In genomic region chr1:179955731-179956130, GRCh38 we compare ENCODE assay signal across 8 cellular contexts. TPM values are rescaled to one million over a fixed set of nuclear protein-coding genes. Genes with fewer than 3 reads are reported as not detected.
DNase-seq lines count a peak whose midpoint lies in the region; ATAC-seq and TF ChIP-seq lines count a peak whose summit lies in the region.

No MANE protein-coding gene starts in this region.

- no peak for DNase-seq in CD14-positive monocyte (ENCODE audit: low spot score)
- DNase-seq in MM.1S = no peak
- DNase-seq in cardiac fibroblast (ENCODE audit: low read depth in 2 of 2) = no peak
- DNase-seq in naive thymus-derived CD8-positive, alpha-beta T cell = no peak
- DNase-seq in RPMI8226 = no peak
- DNase-seq in pons (ENCODE audit: low spot score) = no peak
- no peak for DNase-seq in NCI-H1105 (lab: John Stamatoyannopoulos, UW)

- peak overlapping the region; percentile 94 to 99 (median 97) for H3K27ac Mint-ChIP-seq in CD14-positive monocyte
- H3K27ac Mint-ChIP-seq in naive thymus-derived CD8-positive, alpha-beta T cell = peak overlapping the region; percentile 61 to 98 (median 93)

- peaks cover 3 to 4% of the 10 kb centered on the region in 2 donors for H3K36me3 Mint-ChIP-seq in CD14-positive monocyte
- H3K36me3 Mint-ChIP-seq in naive thymus-derived CD8-positive, alpha-beta T cell = no peaks in the 10 kb centered on the region

- intact Hi-C loops in CD14-positive monocyte (cut with micrococcal nuclease) = loop anchor here in 1 of 2 donors (2.0 kb wide), 1 partner anchor 73 kb away; the partner anchor contains the start of gene TOR1AIP1

- H3K4me1 Mint-ChIP-seq in CD14-positive monocyte = peaks cover 54% of the 10 kb centered on the region
- H3K4me1 Mint-ChIP-seq in naive thymus-derived CD8-positive, alpha-beta T cell = peaks cover 20 to 77% (median 61%) of the 10 kb centered on the region in 4 donors

- POLR2A ChIA-PET in naive thymus-derived CD8-positive, alpha-beta T cell (lab: Charles Lee) = interaction anchor here (7.0 kb wide), 1 partner anchor 74 kb away, joined by 140 read pairs; the partner anchor contains the start of gene TOR1AIP1

- H3K36me3 ChIP-seq in MM.1S (replicated peaks; ENCODE audit: insufficient read depth, low read length) = no peaks in the 10 kb centered on the region

- no peak overlapping the region for H2AFZ ChIP-seq in MM.1S (ENCODE audit: low read length)

- H3K9me3 ChIP-seq in MM.1S (replicated peaks; ENCODE audit: insufficient read depth, low read length) = no peaks in the 10 kb centered on the region

- ATAC-seq in naive thymus-derived CD8-positive, alpha-beta T cell = no peak
- no peak for ATAC-seq in GM18517 (IDR thresholded peaks at IDR 0.05; ENCODE audit: unreplicated experiment)

- H3K27me3 ChIP-seq in MM.1S (replicated peaks; ENCODE audit: insufficient read depth, low read length) = no peaks in the 10 kb centered on the region

- H3F3A ChIP-seq in MM.1S (ENCODE audit: insufficient read depth, low read length) = peaks cover 11% of the 10 kb centered on the region

- no peaks in the 10 kb centered on the region for H3K9me3 Mint-ChIP-seq in CD14-positive monocyte
- no peaks in the 10 kb centered on the region for H3K9me3 Mint-ChIP-seq in naive thymus-derived CD8-positive, alpha-beta T cell

- no peak for TF ChIP-seq CTCF in CD14-positive monocyte (IDR thresholded peaks at IDR 0.05)
- no peak for TF ChIP-seq CTCF in MM.1S (IDR thresholded peaks at IDR 0.05; ENCODE audit: low read length)
- no peak for TF ChIP-seq CTCF in cardiac fibroblast (IDR thresholded peaks at IDR 0.05; ENCODE audit: low read depth, low read length)

- no peaks in the 10 kb centered on the region for H3K9me2 ChIP-seq in MM.1S (replicated peaks; ENCODE audit: insufficient read depth, low read length)

- peak overlapping the region; percentile 91 to 95 for H3K4me3 Mint-ChIP-seq in CD14-positive monocyte
- H3K4me3 Mint-ChIP-seq in naive thymus-derived CD8-positive, alpha-beta T cell = peak overlapping the region; percentile 81 to 97 (median 90)

- 0 out of 2 replicates have a peak, but pooled peaks cover 7% of the 10 kb centered on the region for H4K20me1 ChIP-seq in MM.1S (ENCODE audit: insufficient read depth, low read length)

- H3K79me2 ChIP-seq in MM.1S (ENCODE audit: low read length) = peaks cover 61% of the 10 kb centered on the region

- H3K27ac ChIP-seq in MM.1S (ENCODE audit: low read length) = no peak overlapping the region

- peak overlapping the region; percentile 83; the same call in 1 of the 2 replicates for H3K9ac ChIP-seq in MM.1S (ENCODE audit: low read length)

- H3K27me3 Mint-ChIP-seq in CD14-positive monocyte (ENCODE audit: low read depth in 3 of 3) = no peaks in the 10 kb centered on the region
- no peaks in the 10 kb centered on the region for H3K27me3 Mint-ChIP-seq in naive thymus-derived CD8-positive, alpha-beta T cell

- H3K4me3 ChIP-seq in MM.1S (ENCODE audit: low read length) (peak overlapping the region; percentile 85), cardiac fibroblast (replicated peaks in 1 of 2; ENCODE audit: low read depth in 2 of 2, low read length in 2 of 2) (peak overlapping the region; percentile 82 to 87)

- H3K4me1 ChIP-seq in MM.1S (ENCODE audit: low read length) = peaks cover 14% of the 10 kb centered on the region

- peak overlapping the region; percentile 63 for H3K4me2 ChIP-seq in MM.1S (ENCODE audit: low read depth, low read length)

RNA-seq across cellular contexts. Expression of gene CEP350, which starts 1.1 kb away (rescaled TPM):
- polyA plus RNA-seq in CD14-positive monocyte = 10 to 100 TPM in 1 of 2 donors, 1 to 10 TPM in 1; 6.7 to 19.8 TPM
- total RNA-seq in naive thymus-derived CD8-positive, alpha-beta T cell = 10 to 100 TPM; 85.3 to 86.6 TPM
- polyA plus RNA-seq in naive thymus-derived CD8-positive, alpha-beta T cell = 10 to 100 TPM; 20.2 to 52.0 (median 31.8) TPM
